1 cellular context compared by ENCODE assay signal in genomic region chr2:28801726-28802125, GRCh38.
TF ChIP-seq lines count a peak whose summit lies in the region.

No MANE protein-coding gene starts in this region.

TF ChIP-seq in K562, 482 proteins besides CTCF, POLR2A, EP300 and RAD21:
- no peak for TF ChIP-seq CBFA2T2 (conservative IDR thresholded peaks at IDR 0.05)
- TF ChIP-seq ZBTB7A (IDR thresholded peaks at IDR 0.05; ENCODE audit: borderline replicate concordance, control insufficient read depth, low read depth, low read length), result no peak
- TF ChIP-seq C11orf30 (IDR thresholded peaks at IDR 0.05; ENCODE audit: low read depth), result 0 out of 2 replicates have a peak, but pooled peaks have one; percentile 25
- TF ChIP-seq, protein P1, sequence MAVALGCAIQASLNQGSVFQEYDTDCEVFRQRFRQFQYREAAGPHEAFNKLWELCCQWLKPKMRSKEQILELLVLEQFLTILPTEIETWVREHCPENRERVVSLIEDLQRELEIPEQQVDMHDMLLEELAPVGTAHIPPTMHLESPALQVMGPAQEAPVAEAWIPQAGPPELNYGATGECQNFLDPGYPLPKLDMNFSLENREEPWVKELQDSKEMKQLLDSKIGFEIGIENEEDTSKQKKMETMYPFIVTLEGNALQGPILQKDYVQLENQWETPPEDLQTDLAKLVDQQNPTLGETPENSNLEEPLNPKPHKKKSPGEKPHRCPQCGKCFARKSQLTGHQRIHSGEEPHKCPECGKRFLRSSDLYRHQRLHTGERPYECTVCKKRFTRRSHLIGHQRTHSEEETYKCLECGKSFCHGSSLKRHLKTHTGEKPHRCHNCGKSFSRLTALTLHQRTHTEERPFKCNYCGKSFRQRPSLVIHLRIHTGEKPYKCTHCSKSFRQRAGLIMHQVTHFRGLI (CRISPR knock-in tag; IDR thresholded peaks at IDR 0.05), result no peak
- TF ChIP-seq ATF1 (CRISPR knock-in tag; IDR thresholded peaks at IDR 0.05), result no peak
- no peak for TF ChIP-seq ATF1 (tag; IDR thresholded peaks at IDR 0.05)
- no peak for TF ChIP-seq POLR2AphosphoS5 (IDR thresholded peaks at IDR 0.05; ENCODE audit: control insufficient read depth, insufficient read depth, low read depth, low read length)
- TF ChIP-seq ZNF140 (CRISPR knock-in tag; IDR thresholded peaks at IDR 0.05), result no peak
- TF ChIP-seq NFE2L1 (tag; IDR thresholded peaks at IDR 0.05; ENCODE audit: borderline replicate concordance, low read depth), result no peak
- no peak for TF ChIP-seq HSF4 (CRISPR knock-in tag; IDR thresholded peaks at IDR 0.05; ENCODE audit: borderline replicate concordance)
- no peak for TF ChIP-seq SREBF2 (CRISPR knock-in tag; IDR thresholded peaks at IDR 0.05)
- no peak for TF ChIP-seq NBN (IDR thresholded peaks at IDR 0.05; ENCODE audit: low read depth)
- no peak for TF ChIP-seq SRSF1 (IDR thresholded peaks at IDR 0.05; ENCODE audit: low read depth, low read length)
- peak; percentile 30; the same call in 1 of the 2 replicates for TF ChIP-seq ZNF316 (IDR thresholded peaks at IDR 0.05)
- TF ChIP-seq KLF10 (CRISPR knock-in tag; IDR thresholded peaks at IDR 0.05), result no peak
